8 cellular contexts compared by ENCODE assay signal in genomic region chr2:43426305-43427031, GRCh38.
DNase-seq lines count a peak whose midpoint lies in the region; ATAC-seq and TF ChIP-seq lines count a peak whose summit lies in the region.

No MANE protein-coding gene starts in this region.

- TF ChIP-seq CTCF in adrenal gland (IDR thresholded peaks at IDR 0.05) = no peak

- ATAC-seq in GM19452 (IDR thresholded peaks at IDR 0.05; ENCODE audit: unreplicated experiment) = peak; percentile 93
- ATAC-seq in HG03571 (IDR thresholded peaks at IDR 0.05; ENCODE audit: unreplicated experiment) = peak; percentile 90

- H3K9ac ChIP-seq in BLaER1 = no peak overlapping the region; the same call in 1 of the 2 replicates

- peak overlapping the region; percentile 19; the same call in 1 of the 2 replicates for H3K27ac ChIP-seq in BLaER1
- peak overlapping the region; percentile 50 to 73 (median 64) for H3K27ac ChIP-seq in adrenal gland

- peak; percentile 85 to 93 for DNase-seq in SW 1271 (lab: John Stamatoyannopoulos, UW)
- DNase-seq in adrenal gland = peak; percentile 63 to 86 (median 83)
- peak; percentile 36 for DNase-seq in iPS-NIHi7 (ENCODE audit: extremely low spot score)
- DNase-seq in stimulated activated CD4-positive, alpha-beta T cell treated with anti-CD3 and anti-CD28 coated beads, Interleukin-12 subunit alpha, Interleukin-12 subunit beta, amount 100 ng/mL, for 48 hours (ENCODE audit: low read depth in 2 of 3, low spot score in 1 of 3) = peak; percentile 42 to 68 (median 54)
- DNase-seq in NCI-H82 treated with DMSO at 0.1 percent for 48 hours (lab: John Stamatoyannopoulos, UW; ENCODE audit: unreplicated experiment) = no peak

- H3K4me2 ChIP-seq in BLaER1 = peak overlapping the region; percentile 45

- no peaks in the 10 kb centered on the region for H4K20me1 ChIP-seq in BLaER1

- H3K27me3 ChIP-seq in BLaER1 (no peaks in the 10 kb centered on the region), adrenal gland (no peaks in the 10 kb centered on the region)

- H3K4me3 ChIP-seq in BLaER1 (no peak overlapping the region), adrenal gland (no peak overlapping the region)

- H3K36me3 ChIP-seq in BLaER1 = peaks cover 46% of the 10 kb centered on the region
- no peaks in the 10 kb centered on the region for H3K36me3 ChIP-seq in adrenal gland (replicated peaks in 1 of 2)

- no peak for TF ChIP-seq POLR2A in adrenal gland (IDR thresholded peaks at IDR 0.05)

- intact Hi-C loops in adrenal gland (cut with DNase I) = no loop called here

- H3K4me1 ChIP-seq in BLaER1 = peaks cover 29% of the 10 kb centered on the region
- peaks cover 19 to 43% of the 10 kb centered on the region in 2 donors for H3K4me1 ChIP-seq in adrenal gland (replicated peaks in 1 of 2)

- 29 to 38% (median 33%) methylated on average over 3 of the region's 3 CpGs for WGBS in adrenal gland, 4 donors

- H3K9me3 ChIP-seq in BLaER1 = 0 out of 2 replicates have a peak, but pooled peaks cover 3% of the 10 kb centered on the region
- H3K9me3 ChIP-seq in adrenal gland (replicated peaks in 1 of 3) = no peaks in the 10 kb centered on the region
